In the genomic region with DNA sequence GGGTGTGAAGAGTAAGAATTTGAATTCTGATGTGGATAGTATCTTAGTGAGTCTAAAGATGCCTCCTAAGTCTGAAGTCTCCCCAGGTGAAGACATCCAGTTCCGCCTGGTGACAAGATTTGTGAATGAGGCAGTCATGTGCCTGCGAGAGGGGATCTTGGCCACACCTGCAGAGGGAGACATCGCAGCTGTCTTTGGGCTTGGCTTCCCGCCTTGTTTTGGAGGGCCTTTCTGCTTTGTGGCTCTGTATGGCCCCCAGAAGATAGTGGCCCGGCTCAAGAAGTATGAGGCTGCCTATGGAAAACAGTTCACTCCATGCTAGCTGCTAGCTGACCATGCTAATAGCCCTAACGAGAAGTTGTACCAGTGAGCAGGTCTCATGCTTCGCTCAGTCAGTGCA, we compare ENCODE assay signal across 31 cellular contexts. TPM values are rescaled to one million over a fixed set of nuclear protein-coding genes. Genes with fewer than 3 reads are reported as not detected.
"Had no signal": no experiment of that assay in that cellular context is flagged by ENCODE, and none has a peak within 500 bp of the region (broad histone marks: within the 10 kb centered on the region; RNA-seq: fewer than 3 reads in every experiment).

No MANE protein-coding gene starts in this region.

- H3K4me3 ChIP-seq: heart left ventricle, right lobe of liver, skin epidermis, thoracic aorta, upper lobe of left lung had no signal

- ATAC-seq: activated CD8-positive, alpha-beta T cell treated with anti-CD3 and anti-CD28 coated beads for 36 hours; activated T-cell treated with anti-CD3 and anti-CD28 coated beads, Interleukin-2, amount 50 U/mL, for 4 hours; activated T-helper 17 cell treated with anti-CD3 and anti-CD28 coated beads, Interleukin-2, amount 50 U/mL, for 72 hours; esophagus mucosa; left colon; right lobe of liver had no signal

- H3K27me3 ChIP-seq: heart left ventricle, neutrophil, right lobe of liver, upper lobe of left lung had no signal

- H3K27ac ChIP-seq: heart left ventricle, neutrophil, right lobe of liver, skin epidermis, thoracic aorta, upper lobe of left lung had no signal

- H3K9me3 ChIP-seq: heart left ventricle, neutrophil, right lobe of liver, thoracic aorta, upper lobe of left lung had no signal

- H3K4me1 ChIP-seq: right lobe of liver, upper lobe of left lung had no signal

- H3K36me3 ChIP-seq: heart left ventricle, neutrophil, right lobe of liver, thoracic aorta, upper lobe of left lung had no signal

- DNase-seq: activated B cell treated with CpG ODN at 0.5 μM for 24 hours; activated CD4-positive, alpha-beta T cell treated with anti-CD3 and anti-CD28 coated beads, Interleukin-2, amount 50 U/mL, for 1 hour; activated CD8-positive, alpha-beta T cell treated with anti-CD3 and anti-CD28 coated beads for 36 hours; activated gamma-delta T cell treated with Interleukin-2 at 50 U/mL for 16 hours; activated naive CD4-positive, alpha-beta T cell treated with anti-CD3 and anti-CD28 coated beads, Interleukin-2, amount 50 U/mL, for 16 hours; activated T-cell treated with anti-CD3 and anti-CD28 coated beads, Interleukin-2, amount 50 U/mL, for 4 hours; amniotic stem cell; caudate nucleus; foreskin fibroblast; heart left ventricle; hypothalamus; immature natural killer cell; kidney; left colon; mammary epithelial cell; naive B cell; nephron progenitor cell; right lobe of liver; stimulated activated CD4-positive, alpha-beta T cell treated with anti-CD3 and anti-CD28 coated beads, Interleukin-12 subunit alpha, Interleukin-12 subunit beta, amount 100 ng/mL, for 4 hours; stimulated activated CD4-positive, alpha-beta T cell treated with anti-CD3 and anti-CD28 coated beads, Interleukin-4, amount 100 ng/mL, for 1 hour; upper lobe of left lung had no signal

RNA-seq across cellular contexts. Expression of gene AICDA, which starts 24.6 kb away (rescaled TPM):
- total RNA-seq: activated CD8-positive, alpha-beta T cell treated with anti-CD3 and anti-CD28 coated beads for 36 hours; activated T-cell treated with anti-CD3 and anti-CD28 coated beads, Interleukin-2, amount 50 U/mL, for 4 hours; activated T-helper 17 cell treated with anti-CD3 and anti-CD28 coated beads, Interleukin-2, amount 50 U/mL, for 72 hours; astrocyte; chondrocyte; esophagus mucosa; heart left ventricle; kidney; left colon; mammary epithelial cell; mesothelial cell of epicardium; osteocyte; right lobe of liver; thoracic aorta had no signal
- polyA plus RNA-seq: immature natural killer cell, liver, mammary epithelial cell had no signal

RNA-seq across cellular contexts. Expression of gene MFAP5, which starts 25.4 kb away (rescaled TPM):
- total RNA-seq: activated CD8-positive, alpha-beta T cell treated with anti-CD3 and anti-CD28 coated beads for 36 hours; activated T-cell treated with anti-CD3 and anti-CD28 coated beads, Interleukin-2, amount 50 U/mL, for 4 hours; activated T-helper 17 cell treated with anti-CD3 and anti-CD28 coated beads, Interleukin-2, amount 50 U/mL, for 72 hours; osteocyte had no signal
- polyA plus RNA-seq: immature natural killer cell had no signal
